In the genomic region with DNA sequence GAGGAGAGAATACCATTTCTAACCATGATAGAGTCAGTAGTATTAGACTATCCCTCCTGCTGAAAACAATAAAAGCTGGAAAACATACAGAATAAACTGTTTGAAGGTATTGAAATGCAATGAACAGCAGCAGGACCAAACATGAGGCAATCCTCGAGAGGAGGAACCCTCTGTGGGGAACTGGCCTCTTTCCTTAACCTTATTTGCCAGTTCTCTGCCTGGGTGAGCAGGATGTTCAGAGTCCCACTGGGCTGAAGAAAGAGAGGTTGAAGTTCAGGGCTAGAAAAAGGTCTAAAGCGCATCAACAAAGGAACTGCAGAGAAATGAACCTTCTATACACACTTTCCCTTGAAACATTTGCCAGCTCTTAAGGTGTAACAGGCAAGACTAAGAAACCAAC, we compare ENCODE assay signal across 26 cellular contexts.
"Had no signal": no experiment of that assay in that cellular context is flagged by ENCODE, and none has a peak within 500 bp of the region (broad histone marks: within the 10 kb centered on the region; RNA-seq: fewer than 3 reads in every experiment).

No MANE protein-coding gene starts in this region.

- H3K9me3 ChIP-seq: esophagus squamous epithelium, heart right ventricle, left ventricle myocardium inferior, lower lobe of right lung, psoas muscle, right lobe of liver, suprapubic skin, transverse colon, vagina had no signal

- H3K4me2 ChIP-seq: smooth muscle cell had no signal

- H3K36me3 ChIP-seq: esophagus squamous epithelium, heart right ventricle, left ventricle myocardium inferior, lower lobe of right lung, right lobe of liver, suprapubic skin, transverse colon, vagina had no signal

- ATAC-seq: effector memory CD8-positive, alpha-beta T cell; heart right ventricle; left colon; lower lobe of right lung; natural killer cell; psoas muscle; right lobe of liver; stimulated activated naive CD8-positive, alpha-beta T cell treated with anti-CD3 and anti-CD28 coated beads, Interleukin-15, amount 100 ng/mL, for 72 hours had no signal

- H3K4me3 ChIP-seq: coronary artery, esophagus squamous epithelium, heart right ventricle, left ventricle myocardium inferior, lower lobe of right lung, psoas muscle, right lobe of liver, smooth muscle cell, suprapubic skin, transverse colon, vagina had no signal

- H3K9me3 Mint-ChIP-seq: effector memory CD8-positive, alpha-beta T cell; memory B cell; natural killer cell; stimulated activated naive CD8-positive, alpha-beta T cell treated with anti-CD3 and anti-CD28 coated beads, Interleukin-15, amount 100 ng/mL, for 72 hours had no signal

- H3K4me1 ChIP-seq: esophagus squamous epithelium, heart right ventricle, left ventricle myocardium inferior, lower lobe of right lung, psoas muscle, right lobe of liver, suprapubic skin, transverse colon, vagina had no signal

- H3K36me3 Mint-ChIP-seq: memory B cell, natural killer cell had no signal

- H3K27ac ChIP-seq: coronary artery, esophagus squamous epithelium, heart right ventricle, left ventricle myocardium inferior, lower lobe of right lung, psoas muscle, right lobe of liver, suprapubic skin, transverse colon, vagina had no signal

- H3K4me1 Mint-ChIP-seq: memory B cell; natural killer cell; stimulated activated naive CD8-positive, alpha-beta T cell treated with anti-CD3 and anti-CD28 coated beads, Interleukin-15, amount 100 ng/mL, for 72 hours had no signal

- H3K27me3 ChIP-seq: esophagus squamous epithelium, heart right ventricle, right lobe of liver, suprapubic skin, transverse colon, vagina had no signal

- DNase-seq: effector memory CD8-positive, alpha-beta T cell; erythroblast; esophagus squamous epithelium; foreskin melanocyte; glutamatergic neuron; heart right ventricle; hippocampal formation; left colon; left ventricle myocardium inferior; lower lobe of right lung; natural killer cell; psoas muscle; retina; right lobe of liver; stimulated activated CD4-positive, alpha-beta T cell treated with anti-CD3 and anti-CD28 coated beads, Interleukin-12 subunit alpha, Interleukin-12 subunit beta, amount 100 ng/mL, for 4 hours; stimulated activated CD4-positive, alpha-beta T cell treated with anti-CD3 and anti-CD28 coated beads, Interleukin-1b, Interleukin-23, amount 100 ng/mL, for 48 hours; stimulated activated CD4-positive, alpha-beta T cell treated with anti-CD3 and anti-CD28 coated beads, Interleukin-4, amount 100 ng/mL, for 1 hour; stimulated activated CD8-positive, alpha-beta memory T cell treated with anti-CD3 and anti-CD28 coated beads, Interleukin-4, amount 100 ng/mL, for 48 hours; stimulated activated naive CD4-positive, alpha-beta T cell; stimulated activated naive CD8-positive, alpha-beta T cell treated with anti-CD3 and anti-CD28 coated beads, Interleukin-15, amount 100 ng/mL, for 72 hours; transverse colon had no signal

- H3K4me3 Mint-ChIP-seq: effector memory CD8-positive, alpha-beta T cell; memory B cell; natural killer cell; stimulated activated naive CD8-positive, alpha-beta T cell treated with anti-CD3 and anti-CD28 coated beads, Interleukin-15, amount 100 ng/mL, for 72 hours had no signal

- H3K27ac Mint-ChIP-seq: effector memory CD8-positive, alpha-beta T cell; memory B cell; natural killer cell had no signal
